ENCODE assay signal across 16 cellular contexts in genomic region chr14:66240112-66240511, GRCh38.
A peak's percentile ranks its signal among the peaks of the same experiment; 100 is the strongest.
DNase-seq lines count a peak whose midpoint lies in the region; ATAC-seq and TF ChIP-seq lines count a peak whose summit lies in the region.
"Had no signal": no experiment of that assay in that cellular context is flagged by ENCODE, and none has a peak within 500 bp of the region (broad histone marks: within the 10 kb centered on the region; RNA-seq: fewer than 3 reads in every experiment).

No MANE protein-coding gene starts in this region.

- DNase-seq in COLO829 (ENCODE audit: low spot score) (peak; percentile 31), HT1080 (ENCODE audit: low read depth) (peak; percentile 50), astrocyte of the hippocampus (ENCODE audit: low read depth, low spot score) (peak; percentile 12), foreskin keratinocyte (peak; percentile 9 to 40), LoVo (ENCODE audit: low spot score) (no peak), NCI-H345 (lab: John Stamatoyannopoulos, UW) (no peak)
- DNase-seq in activated CD8-positive, alpha-beta memory T cell treated with anti-CD3 and anti-CD28 coated beads, Interleukin-2, amount 50 U/mL, for 48 hours = no peak
- DNase-seq: CD8-positive, alpha-beta memory T cell; DMS 273 treated with DMSO at 0.1 percent for 48 hours; H9; NCI-H1436; NCI-H2029 treated with DMSO at 0.1 percent for 48 hours; Right ventricle myocardium superior had no signal

- ATAC-seq in foreskin keratinocyte (peak; percentile 71), HG03565 (IDR thresholded peaks at IDR 0.05; ENCODE audit: unreplicated experiment) (no peak)

- H3K27ac ChIP-seq in foreskin keratinocyte = no peak overlapping the region
- H3K27ac ChIP-seq: BLaER1, PC-9 had no signal

- no peak for TF ChIP-seq CTCF in foreskin keratinocyte (conservative IDR thresholded peaks at IDR 0.05)

- H3K4me1 ChIP-seq in foreskin keratinocyte = no peaks in the 10 kb centered on the region
- H3K4me1 ChIP-seq: BLaER1 had no signal

- H3K27me3 ChIP-seq in foreskin keratinocyte = peaks cover 2% of the 10 kb centered on the region
- H3K27me3 ChIP-seq: BLaER1 had no signal

Comparison
In these comparisons a context has a peak if more than half of its experiments do, and no peak if none do; other contexts are left out.
1. DNase-seq: peak in COLO829 (single experiment), HT1080 (single experiment), astrocyte of the hippocampus (single experiment) and foreskin keratinocyte (2 of 2); none in LoVo (single experiment), NCI-H345 (single experiment) and activated CD8-positive, alpha-beta memory T cell treated with anti-CD3 and anti-CD28 coated beads, Interleukin-2, amount 50 U/mL, for 48 hours (single experiment).